10 cellular contexts compared by ENCODE assay signal in the genomic region with DNA sequence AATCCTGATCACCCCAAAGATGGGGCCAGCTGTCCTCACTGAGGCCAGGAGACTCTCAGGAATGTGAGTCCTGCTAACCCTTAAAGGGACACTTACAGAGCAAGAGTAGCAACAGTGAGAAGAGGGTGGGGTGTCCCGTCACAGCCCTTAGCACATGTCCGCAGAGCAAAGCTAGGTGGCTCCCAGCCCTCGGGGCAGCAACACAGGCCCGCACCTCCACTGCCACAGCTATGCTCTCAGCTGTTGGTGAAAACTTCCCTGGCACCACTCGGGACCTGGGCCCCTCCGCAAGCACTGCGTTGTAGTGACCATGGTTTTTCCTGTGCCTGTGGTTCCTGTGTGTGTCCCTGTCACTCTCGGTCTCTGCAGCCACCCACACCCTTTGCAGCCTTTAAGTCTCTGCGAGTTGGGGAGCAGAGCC.
A peak's percentile ranks its signal among the peaks of the same experiment; 100 is the strongest.
DNase-seq lines count a peak whose midpoint lies in the region; ATAC-seq and TF ChIP-seq lines count a peak whose summit lies in the region.
"Had no signal": no experiment of that assay in that cellular context is flagged by ENCODE, and none has a peak within 500 bp of the region (broad histone marks: within the 10 kb centered on the region; RNA-seq: fewer than 3 reads in every experiment).

No MANE protein-coding gene starts in this region.

- no peak overlapping the region for H3K9ac ChIP-seq in skeletal muscle satellite cell (ENCODE audit: low read depth, low read length)

- peak overlapping the region; percentile 40; the same call in 1 of the 2 replicates for H3K4me3 ChIP-seq in GM08714 (ENCODE audit: low read length)
- peak overlapping the region; percentile 30 to 48 for H3K4me3 ChIP-seq in right atrium auricular region
- peak overlapping the region; percentile 61 for H3K4me3 ChIP-seq in skeletal muscle satellite cell (ENCODE audit: low read length)

- TF ChIP-seq CTCF in right atrium auricular region (IDR thresholded peaks at IDR 0.05), result no peak

- ATAC-seq in GM21717 (IDR thresholded peaks at IDR 0.05; ENCODE audit: unreplicated experiment), result no peak
- ATAC-seq in activated CD4-positive, CD25-positive, alpha-beta regulatory T cell treated with anti-CD3 and anti-CD28 coated beads, Interleukin-2, amount 50 U/mL, for 24 hours, result no peak

- peak overlapping the region; percentile 83 for H3K4me3 Mint-ChIP-seq in activated CD4-positive, alpha-beta memory T cell treated with anti-CD3 and anti-CD28 coated beads for 36 hours

- intact Hi-C loops in activated CD4-positive, alpha-beta memory T cell treated with anti-CD3 and anti-CD28 coated beads for 36 hours (cut with micrococcal nuclease), result loop anchor here (5.0 to 10.0 kb wide), 2 partner anchors 78 to 166 kb away; partner anchors contain the start of gene UXS1

- H3K27ac Mint-ChIP-seq in activated CD4-positive, alpha-beta memory T cell treated with anti-CD3 and anti-CD28 coated beads for 36 hours, result no peak overlapping the region

- H3K27me3 ChIP-seq in right atrium auricular region (no peaks in the 10 kb centered on the region), skeletal muscle satellite cell (ENCODE audit: control insufficient read depth, insufficient read depth, low read length) (peaks cover 16% of the 10 kb centered on the region)

- no peaks in the 10 kb centered on the region for H3K36me3 Mint-ChIP-seq in activated CD4-positive, alpha-beta memory T cell treated with anti-CD3 and anti-CD28 coated beads for 36 hours

- H3K9me3 ChIP-seq in right atrium auricular region (no peaks in the 10 kb centered on the region), skeletal muscle satellite cell (replicated peaks; ENCODE audit: low read length) (no peaks in the 10 kb centered on the region)

- H3K36me3 ChIP-seq in right atrium auricular region (no peaks in the 10 kb centered on the region), skeletal muscle satellite cell (ENCODE audit: insufficient read depth, low read length) (no peaks in the 10 kb centered on the region)

- H3K9me3 Mint-ChIP-seq in activated CD4-positive, alpha-beta memory T cell treated with anti-CD3 and anti-CD28 coated beads for 36 hours, result no peaks in the 10 kb centered on the region

- peak overlapping the region; percentile 75 for H3K4me2 ChIP-seq in skeletal muscle satellite cell (ENCODE audit: low read length)

- POLR2A ChIA-PET in activated CD4-positive, alpha-beta memory T cell treated with anti-CD3 and anti-CD28 coated beads for 36 hours (lab: Charles Lee), result no interaction called here

- no peak overlapping the region for H3K27ac ChIP-seq in right atrium auricular region

- DNase-seq in activated CD4-positive, alpha-beta memory T cell treated with anti-CD3 and anti-CD28 coated beads for 36 hours, result no peak
- DNase-seq in right atrium auricular region (ENCODE audit: low spot score), result no peak
- no peak for DNase-seq in Kasumi-1 (lab: John Stamatoyannopoulos, UW)
- DNase-seq in DMS79 (lab: John Stamatoyannopoulos, UW), result no peak
- DNase-seq: GF-D8, occipital lobe had no signal

- CTCF ChIA-PET in activated CD4-positive, alpha-beta memory T cell treated with anti-CD3 and anti-CD28 coated beads for 36 hours (lab: Charles Lee), result no interaction called here

- H3K27me3 Mint-ChIP-seq in activated CD4-positive, alpha-beta memory T cell treated with anti-CD3 and anti-CD28 coated beads for 36 hours, result peaks cover 3% of the 10 kb centered on the region

- H3K4me1 ChIP-seq in right atrium auricular region, result peaks cover 0 to 13% of the 10 kb centered on the region in 2 donors
- no peaks in the 10 kb centered on the region for H3K4me1 ChIP-seq in skeletal muscle satellite cell (ENCODE audit: control insufficient read depth, insufficient read depth, low read length)

- H3K4me1 Mint-ChIP-seq in activated CD4-positive, alpha-beta memory T cell treated with anti-CD3 and anti-CD28 coated beads for 36 hours (ENCODE audit: low read depth), result peaks cover 3% of the 10 kb centered on the region
